1 cellular context compared by ENCODE assay signal in genomic region chr2:204022550-204022949, GRCh38.
TF ChIP-seq lines count a peak whose summit lies in the region.

No MANE protein-coding gene starts in this region.

TF ChIP-seq in HEK293T, 16 proteins besides CTCF, POLR2A, EP300 and RAD21 (continued from another document):
- TF ChIP-seq PKNOX1 (IDR thresholded peaks at IDR 0.05), result no peak
- no peak for TF ChIP-seq FOXM1 (IDR thresholded peaks at IDR 0.05; ENCODE audit: borderline replicate concordance)
- TF ChIP-seq ELF4 (IDR thresholded peaks at IDR 0.05), result no peak
- no peak for TF ChIP-seq FOXK2 (IDR thresholded peaks at IDR 0.05)
- no peak for TF ChIP-seq NFRKB (IDR thresholded peaks at IDR 0.05)
- no peak for TF ChIP-seq SP1 (IDR thresholded peaks at IDR 0.05)
- TF ChIP-seq CTBP1 (IDR thresholded peaks at IDR 0.05; ENCODE audit: borderline replicate concordance), result no peak
